Comparison of ENCODE assay signal across 1 cellular context in genomic region chr16:67922740-67923139, GRCh38.
TF ChIP-seq lines count a peak whose summit lies in the region.

No MANE protein-coding gene starts in this region.

TF ChIP-seq in WTC11, 78 proteins besides CTCF, POLR2A, EP300 and RAD21 (continued from another document):
- TF ChIP-seq ZSCAN18 (CRISPR knock-in tag; IDR thresholded peaks at IDR 0.05) (no peak), NFE2L1 (CRISPR knock-in tag; IDR thresholded peaks at IDR 0.05) (no peak)
